ENCODE assay signal across 22 cellular contexts in the genomic region with DNA sequence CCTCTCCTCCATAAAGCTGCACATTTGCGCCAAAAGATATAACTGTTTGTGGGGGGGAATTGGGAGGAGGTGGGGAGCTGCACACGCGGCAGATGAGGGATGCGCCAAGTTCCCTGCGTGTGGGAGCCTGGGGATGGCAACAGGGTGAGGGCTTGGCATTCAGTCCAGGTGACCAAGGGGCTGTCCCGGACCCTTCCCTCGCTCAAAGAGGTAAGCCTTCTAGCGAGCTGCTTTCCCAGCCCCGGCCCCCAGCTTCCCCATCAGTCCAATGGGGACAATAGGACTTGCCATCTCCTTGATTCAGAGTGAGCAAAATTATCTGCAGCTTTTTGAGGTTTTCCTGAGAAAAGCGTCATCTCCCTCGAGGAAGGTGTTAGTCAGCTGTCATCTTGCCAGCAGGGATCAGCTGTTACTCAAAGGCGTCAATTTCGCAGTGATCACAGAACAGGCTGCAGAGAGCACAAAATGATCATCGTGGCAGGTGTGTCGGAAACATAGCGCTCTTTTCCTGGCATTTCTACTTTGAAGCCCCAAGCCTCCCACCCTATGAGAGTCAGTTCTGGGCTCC. TPM values are rescaled to one million over a fixed set of nuclear protein-coding genes. Genes with fewer than 3 reads are reported as not detected.
DNase-seq lines count a peak whose midpoint lies in the region; ATAC-seq and TF ChIP-seq lines count a peak whose summit lies in the region.
"Had no signal": no experiment of that assay in that cellular context is flagged by ENCODE, and none has a peak within 500 bp of the region (broad histone marks: within the 10 kb centered on the region; RNA-seq: fewer than 3 reads in every experiment).

No MANE protein-coding gene starts in this region.

- H3K4me3 ChIP-seq in stomach (no peak overlapping the region), ascending aorta (no peak overlapping the region)
- H3K4me3 ChIP-seq: gastrocnemius medialis, upper lobe of left lung had no signal

- H3K36me3 Mint-ChIP-seq in activated naive CD4-positive, alpha-beta T cell treated with anti-CD3 and anti-CD28 coated beads, Interleukin-2, amount 50 U/mL, for 72 hours: peaks cover 0 to 37% of the 10 kb centered on the region in 2 donors
- no peaks in the 10 kb centered on the region for H3K36me3 Mint-ChIP-seq in stimulated activated effector memory CD8-positive, alpha-beta T cell treated with anti-CD3 and anti-CD28 coated beads, Interleukin-12 subunit alpha, Interleukin-12 subunit beta, amount 100 ng/mL, for 72 hours
- H3K36me3 Mint-ChIP-seq: WTC11 had no signal

- H3K27ac Mint-ChIP-seq in activated naive CD4-positive, alpha-beta T cell treated with anti-CD3 and anti-CD28 coated beads, Interleukin-2, amount 50 U/mL, for 72 hours: no peak overlapping the region
- peak overlapping the region; percentile 65 for H3K27ac Mint-ChIP-seq in stimulated activated effector memory CD8-positive, alpha-beta T cell treated with anti-CD3 and anti-CD28 coated beads, Interleukin-12 subunit alpha, Interleukin-12 subunit beta, amount 100 ng/mL, for 72 hours
- H3K27ac Mint-ChIP-seq: activated naive CD8-positive, alpha-beta T cell treated with anti-CD3 and anti-CD28 coated beads, Interleukin-2, amount 10 ng/mL, durations not matched to agents 7 days and 5 days; WTC11 had no signal

- no peak for TF ChIP-seq EP300 in stomach (IDR thresholded peaks at IDR 0.05)

- H3K36me3 ChIP-seq in stomach: no peaks in the 10 kb centered on the region
- no peaks in the 10 kb centered on the region for H3K36me3 ChIP-seq in ascending aorta
- H3K36me3 ChIP-seq: gastrocnemius medialis, upper lobe of left lung had no signal

- no peak for TF ChIP-seq POLR2A in stomach (IDR thresholded peaks at IDR 0.05)

- intact Hi-C loops in stomach (cut with DNase I; ENCODE audit: low total_unique reads): no loop called here
- intact Hi-C loops in ascending aorta (cut with DNase I): no loop called here

- H3K27me3 ChIP-seq in stomach (no peaks in the 10 kb centered on the region), ascending aorta (no peaks in the 10 kb centered on the region)
- H3K27me3 ChIP-seq: gastrocnemius medialis, upper lobe of left lung had no signal

- TF ChIP-seq CTCF in stomach (IDR thresholded peaks at IDR 0.05): no peak
- no peak for TF ChIP-seq CTCF in ascending aorta (IDR thresholded peaks at IDR 0.05)

- H3K9me3 Mint-ChIP-seq in activated naive CD4-positive, alpha-beta T cell treated with anti-CD3 and anti-CD28 coated beads, Interleukin-2, amount 50 U/mL, for 72 hours: peaks cover 0 to 6% of the 10 kb centered on the region in 2 donors
- H3K9me3 Mint-ChIP-seq in stimulated activated effector memory CD8-positive, alpha-beta T cell treated with anti-CD3 and anti-CD28 coated beads, Interleukin-12 subunit alpha, Interleukin-12 subunit beta, amount 100 ng/mL, for 72 hours: no peaks in the 10 kb centered on the region

- ATAC-seq in activated naive CD4-positive, alpha-beta T cell treated with anti-CD3 and anti-CD28 coated beads, Interleukin-2, amount 50 U/mL, for 72 hours: peak; percentile 22
- ATAC-seq in stimulated activated effector memory CD8-positive, alpha-beta T cell treated with anti-CD3 and anti-CD28 coated beads, Interleukin-12 subunit alpha, Interleukin-12 subunit beta, amount 100 ng/mL, for 72 hours: peak; percentile 81
- no peak for ATAC-seq in HG03108 (IDR thresholded peaks at IDR 0.05; ENCODE audit: unreplicated experiment)
- ATAC-seq: gastrocnemius medialis, HCT116, right cardiac atrium, WTC11 had no signal

- no peak overlapping the region for H3K27ac ChIP-seq in stomach
- no peak overlapping the region for H3K27ac ChIP-seq in ascending aorta
- H3K27ac ChIP-seq: epithelial cell of prostate, gastrocnemius medialis, upper lobe of left lung had no signal

- no peak overlapping the region for H3K4me3 Mint-ChIP-seq in stimulated activated effector memory CD8-positive, alpha-beta T cell treated with anti-CD3 and anti-CD28 coated beads, Interleukin-12 subunit alpha, Interleukin-12 subunit beta, amount 100 ng/mL, for 72 hours
- H3K4me3 Mint-ChIP-seq: activated naive CD8-positive, alpha-beta T cell treated with anti-CD3 and anti-CD28 coated beads, Interleukin-2, amount 10 ng/mL, durations not matched to agents 7 days and 5 days; WTC11 had no signal

- peaks cover 0 to 4% (median 0%) of the 10 kb centered on the region in 4 donors for H3K4me1 ChIP-seq in stomach
- H3K4me1 ChIP-seq in ascending aorta: no peaks in the 10 kb centered on the region
- H3K4me1 ChIP-seq: gastrocnemius medialis, upper lobe of left lung had no signal

- 76 to 82% (median 81%) methylated on average over 12 to 16 of the region's 16 CpGs for WGBS in stomach, 5 donors

- DNase-seq in activated naive CD4-positive, alpha-beta T cell treated with anti-CD3 and anti-CD28 coated beads, Interleukin-2, amount 50 U/mL, for 72 hours (ENCODE audit: low spot score in 2 of 2): no peak
- no peak for DNase-seq in activated naive CD4-positive, alpha-beta T cell treated with Interleukin-2 at 50 U/mL for 16 hours
- peak; percentile 19 for DNase-seq in M059J (ENCODE audit: low read depth)
- DNase-seq in cerebellar cortex (ENCODE audit: low spot score): peak; percentile 5
- peak in 1 of 2 donors; percentile 52 for DNase-seq in stimulated activated effector memory CD8-positive, alpha-beta T cell treated with anti-CD3 and anti-CD28 coated beads, Interleukin-12 subunit alpha, Interleukin-12 subunit beta, amount 100 ng/mL, for 72 hours (ENCODE audit: low spot score in 2 of 2)
- no peak for DNase-seq in stomach
- DNase-seq in ascending aorta (ENCODE audit: low spot score in 2 of 2): no peak
- DNase-seq: activated naive CD8-positive, alpha-beta T cell treated with anti-CD3 and anti-CD28 coated beads, Interleukin-2, amount 10 ng/mL, durations not matched to agents 7 days and 5 days; dermis blood vessel endothelial cell; DND-41; gastrocnemius medialis; midbrain; NCI-H1048; NCI-H2029 treated with DMSO at 0.1 percent for 48 hours; occipital lobe; right cardiac atrium; SHP77; upper lobe of left lung had no signal

- H3K4me1 Mint-ChIP-seq in stimulated activated effector memory CD8-positive, alpha-beta T cell treated with anti-CD3 and anti-CD28 coated beads, Interleukin-12 subunit alpha, Interleukin-12 subunit beta, amount 100 ng/mL, for 72 hours: peaks cover 56% of the 10 kb centered on the region
- H3K4me1 Mint-ChIP-seq: WTC11 had no signal

- no peaks in the 10 kb centered on the region for H3K9me3 ChIP-seq in stomach
- H3K9me3 ChIP-seq in ascending aorta: no peaks in the 10 kb centered on the region
- H3K9me3 ChIP-seq: gastrocnemius medialis, upper lobe of left lung had no signal

RNA-seq across cellular contexts. Expression of gene ZNF831, which starts 21.3 kb away (rescaled TPM):
- 10 to 100 TPM in 1 of 2 donors, 1 to 10 TPM in 1; 6.6 to 12.7 TPM for total RNA-seq in activated naive CD4-positive, alpha-beta T cell treated with anti-CD3 and anti-CD28 coated beads, Interleukin-2, amount 50 U/mL, for 72 hours
- not detected in 2 replicates for total RNA-seq in M059J (2014; rRNA removed; shearing (Covaris generic))
- 1 to 10 TPM in 3 of 5 donors, under 1 TPM in 1, not detected in 1; under 0.01 to 2.9 (median 1.2) TPM for total RNA-seq in stomach
- under 1 TPM; 0.06 to 0.31 (median 0.15) TPM for polyA plus RNA-seq in stomach
- 0.53 TPM for total RNA-seq in ascending aorta

Comparison
In these comparisons a context has a peak if more than half of its experiments do, and no peak if none do; other contexts are left out.
1. DNase-seq: peak in M059J (single experiment) and cerebellar cortex (single experiment); none in activated naive CD4-positive, alpha-beta T cell treated with anti-CD3 and anti-CD28 coated beads, Interleukin-2, amount 50 U/mL, for 72 hours (0 of 2), activated naive CD4-positive, alpha-beta T cell treated with Interleukin-2 at 50 U/mL for 16 hours (single experiment), stomach (single experiment) and ascending aorta (0 of 2).